2 cellular contexts compared by ENCODE assay signal in the genomic region with DNA sequence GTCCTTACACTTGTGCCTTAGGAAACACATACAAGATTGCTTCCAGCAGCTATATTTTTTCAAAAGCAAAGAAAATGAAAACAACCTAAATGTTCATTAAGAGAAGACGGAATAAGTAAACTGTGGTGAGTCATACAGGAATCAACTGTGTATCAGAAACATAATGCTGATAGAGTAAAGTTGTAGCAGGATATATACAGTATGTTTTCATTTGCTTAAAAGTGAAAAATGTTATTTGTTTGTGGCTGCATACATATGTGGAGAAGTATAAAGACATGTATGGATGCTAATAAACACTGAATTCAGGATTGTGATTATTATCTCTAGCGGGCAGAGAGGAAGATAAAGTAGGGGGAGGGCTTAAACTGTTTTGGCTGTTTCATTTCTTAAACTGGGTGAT.
A peak's percentile ranks its signal among the peaks of the same experiment; 100 is the strongest.
TF ChIP-seq lines count a peak whose summit lies in the region.

No MANE protein-coding gene starts in this region.

TF ChIP-seq in HEK293, 187 proteins besides CTCF, POLR2A, EP300 and RAD21:
- TF ChIP-seq PRDM1 (tag by site-specific recombination; IDR thresholded peaks at IDR 0.05) = 0 out of 2 replicates have a peak, but pooled peaks have one; percentile 23
- TF ChIP-seq, protein P1, sequence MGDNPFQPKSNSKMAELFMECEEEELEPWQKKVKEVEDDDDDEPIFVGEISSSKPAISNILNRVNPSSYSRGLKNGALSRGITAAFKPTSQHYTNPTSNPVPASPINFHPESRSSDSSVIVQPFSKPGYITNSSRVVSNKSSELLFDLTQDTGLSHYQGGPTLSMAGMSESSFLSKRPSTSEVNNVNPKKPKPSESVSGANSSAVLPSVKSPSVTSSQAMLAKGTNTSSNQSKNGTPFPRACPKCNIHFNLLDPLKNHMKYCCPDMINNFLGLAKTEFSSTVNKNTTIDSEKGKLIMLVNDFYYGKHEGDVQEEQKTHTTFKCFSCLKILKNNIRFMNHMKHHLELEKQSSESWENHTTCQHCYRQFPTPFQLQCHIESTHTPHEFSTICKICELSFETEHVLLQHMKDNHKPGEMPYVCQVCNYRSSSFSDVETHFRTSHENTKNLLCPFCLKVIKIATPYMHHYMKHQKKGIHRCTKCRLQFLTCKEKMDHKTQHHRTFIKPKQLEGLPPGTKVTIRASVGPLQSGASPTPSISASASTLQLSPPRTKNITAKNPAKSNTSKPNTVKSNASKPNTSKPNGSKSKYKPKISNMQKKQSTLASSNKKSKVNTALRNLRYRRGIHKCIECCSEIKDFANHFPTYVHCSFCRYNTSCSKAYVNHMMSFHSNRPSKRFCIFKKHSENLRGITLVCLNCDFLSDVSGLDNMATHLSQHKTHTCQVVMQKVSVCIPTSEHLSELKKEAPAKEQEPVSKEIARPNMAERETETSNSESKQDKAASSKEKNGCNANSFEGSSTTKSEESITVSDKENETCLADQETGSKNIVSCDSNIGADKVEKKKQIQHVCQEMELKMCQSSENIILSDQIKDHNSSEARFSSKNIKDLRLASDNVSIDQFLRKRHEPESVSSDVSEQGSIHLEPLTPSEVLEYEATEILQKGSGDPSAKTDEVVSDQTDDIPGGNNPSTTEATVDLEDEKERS (tag by site-specific recombination; IDR thresholded peaks at IDR 0.05) = no peak

TF ChIP-seq in K562, 482 proteins besides CTCF, POLR2A, EP300 and RAD21 (continues in another document):
- TF ChIP-seq IRF2 (CRISPR knock-in tag; IDR thresholded peaks at IDR 0.05) (no peak), NR2C1 (IDR thresholded peaks at IDR 0.05) (no peak), NR2C1 (tag; IDR thresholded peaks at IDR 0.05) (no peak), PHB2 (IDR thresholded peaks at IDR 0.05; ENCODE audit: low read depth) (no peak), ZNF77 (CRISPR knock-in tag; IDR thresholded peaks at IDR 0.05) (no peak), FOXP1 (CRISPR knock-in tag; IDR thresholded peaks at IDR 0.05) (no peak), CCAR2 (IDR thresholded peaks at IDR 0.05; ENCODE audit: low read depth, low read length) (no peak), MTF1 (CRISPR knock-in tag; IDR thresholded peaks at IDR 0.05; ENCODE audit: borderline replicate concordance) (no peak), SMC3 (conservative IDR thresholded peaks at IDR 0.05; ENCODE audit: insufficient read depth, low read depth, low read length) (no peak), STAT5A (IDR thresholded peaks at IDR 0.05; ENCODE audit: borderline replicate concordance, low read length) (no peak), ZNF764 (CRISPR knock-in tag; IDR thresholded peaks at IDR 0.05; ENCODE audit: low read depth) (no peak), ELF4 (CRISPR knock-in tag; IDR thresholded peaks at IDR 0.05) (no peak), ARID2 (IDR thresholded peaks at IDR 0.05) (no peak), SMARCE1 (IDR thresholded peaks at IDR 0.05) (peak; percentile 48; the same call in 1 of the 2 replicates), L3MBTL2 (IDR thresholded peaks at IDR 0.05) (no peak), DPF2 (IDR thresholded peaks at IDR 0.05) (peak; percentile 77), ETV5 (CRISPR knock-in tag; IDR thresholded peaks at IDR 0.05; ENCODE audit: low read depth) (no peak), POLR2AphosphoS5 (IDR thresholded peaks at IDR 0.05; ENCODE audit: control insufficient read depth, insufficient read depth, low read depth, low read length) (no peak), YBX1 (IDR thresholded peaks at IDR 0.05) (no peak), ZNF830 (CRISPR knock-in tag; IDR thresholded peaks at IDR 0.05) (no peak), FOXK2 (conservative IDR thresholded peaks at IDR 0.05 in 1 of 2, IDR thresholded peaks at IDR 0.05 in 1 of 2; ENCODE audit: low read depth in 2 of 2) (no peak), ZNF347 (CRISPR knock-in tag; IDR thresholded peaks at IDR 0.05; ENCODE audit: low read depth) (no peak), MCM3 (IDR thresholded peaks at IDR 0.05) (no peak), TARDBP (IDR thresholded peaks at IDR 0.05) (no peak), ARID1B (IDR thresholded peaks at IDR 0.05) (peak; percentile 54; the same call in 1 of the 2 replicates), ZNF140 (CRISPR knock-in tag; IDR thresholded peaks at IDR 0.05) (no peak)
- TF ChIP-seq, protein P2, sequence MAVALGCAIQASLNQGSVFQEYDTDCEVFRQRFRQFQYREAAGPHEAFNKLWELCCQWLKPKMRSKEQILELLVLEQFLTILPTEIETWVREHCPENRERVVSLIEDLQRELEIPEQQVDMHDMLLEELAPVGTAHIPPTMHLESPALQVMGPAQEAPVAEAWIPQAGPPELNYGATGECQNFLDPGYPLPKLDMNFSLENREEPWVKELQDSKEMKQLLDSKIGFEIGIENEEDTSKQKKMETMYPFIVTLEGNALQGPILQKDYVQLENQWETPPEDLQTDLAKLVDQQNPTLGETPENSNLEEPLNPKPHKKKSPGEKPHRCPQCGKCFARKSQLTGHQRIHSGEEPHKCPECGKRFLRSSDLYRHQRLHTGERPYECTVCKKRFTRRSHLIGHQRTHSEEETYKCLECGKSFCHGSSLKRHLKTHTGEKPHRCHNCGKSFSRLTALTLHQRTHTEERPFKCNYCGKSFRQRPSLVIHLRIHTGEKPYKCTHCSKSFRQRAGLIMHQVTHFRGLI (CRISPR knock-in tag; IDR thresholded peaks at IDR 0.05) = no peak
- TF ChIP-seq, protein P3, sequence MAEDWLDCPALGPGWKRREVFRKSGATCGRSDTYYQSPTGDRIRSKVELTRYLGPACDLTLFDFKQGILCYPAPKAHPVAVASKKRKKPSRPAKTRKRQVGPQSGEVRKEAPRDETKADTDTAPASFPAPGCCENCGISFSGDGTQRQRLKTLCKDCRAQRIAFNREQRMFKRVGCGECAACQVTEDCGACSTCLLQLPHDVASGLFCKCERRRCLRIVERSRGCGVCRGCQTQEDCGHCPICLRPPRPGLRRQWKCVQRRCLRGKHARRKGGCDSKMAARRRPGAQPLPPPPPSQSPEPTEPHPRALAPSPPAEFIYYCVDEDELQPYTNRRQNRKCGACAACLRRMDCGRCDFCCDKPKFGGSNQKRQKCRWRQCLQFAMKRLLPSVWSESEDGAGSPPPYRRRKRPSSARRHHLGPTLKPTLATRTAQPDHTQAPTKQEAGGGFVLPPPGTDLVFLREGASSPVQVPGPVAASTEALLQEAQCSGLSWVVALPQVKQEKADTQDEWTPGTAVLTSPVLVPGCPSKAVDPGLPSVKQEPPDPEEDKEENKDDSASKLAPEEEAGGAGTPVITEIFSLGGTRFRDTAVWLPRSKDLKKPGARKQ (CRISPR knock-in tag; IDR thresholded peaks at IDR 0.05) = no peak
- TF ChIP-seq, protein P4, sequence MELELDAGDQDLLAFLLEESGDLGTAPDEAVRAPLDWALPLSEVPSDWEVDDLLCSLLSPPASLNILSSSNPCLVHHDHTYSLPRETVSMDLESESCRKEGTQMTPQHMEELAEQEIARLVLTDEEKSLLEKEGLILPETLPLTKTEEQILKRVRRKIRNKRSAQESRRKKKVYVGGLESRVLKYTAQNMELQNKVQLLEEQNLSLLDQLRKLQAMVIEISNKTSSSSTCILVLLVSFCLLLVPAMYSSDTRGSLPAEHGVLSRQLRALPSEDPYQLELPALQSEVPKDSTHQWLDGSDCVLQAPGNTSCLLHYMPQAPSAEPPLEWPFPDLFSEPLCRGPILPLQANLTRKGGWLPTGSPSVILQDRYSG (tag; conservative IDR thresholded peaks at IDR 0.05; ENCODE audit: low read depth) = no peak
- TF ChIP-seq, protein P5, sequence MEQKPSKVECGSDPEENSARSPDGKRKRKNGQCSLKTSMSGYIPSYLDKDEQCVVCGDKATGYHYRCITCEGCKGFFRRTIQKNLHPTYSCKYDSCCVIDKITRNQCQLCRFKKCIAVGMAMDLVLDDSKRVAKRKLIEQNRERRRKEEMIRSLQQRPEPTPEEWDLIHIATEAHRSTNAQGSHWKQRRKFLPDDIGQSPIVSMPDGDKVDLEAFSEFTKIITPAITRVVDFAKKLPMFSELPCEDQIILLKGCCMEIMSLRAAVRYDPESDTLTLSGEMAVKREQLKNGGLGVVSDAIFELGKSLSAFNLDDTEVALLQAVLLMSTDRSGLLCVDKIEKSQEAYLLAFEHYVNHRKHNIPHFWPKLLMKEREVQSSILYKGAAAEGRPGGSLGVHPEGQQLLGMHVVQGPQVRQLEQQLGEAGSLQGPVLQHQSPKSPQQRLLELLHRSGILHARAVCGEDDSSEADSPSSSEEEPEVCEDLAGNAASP (IDR thresholded peaks at IDR 0.05) = no peak
- TF ChIP-seq, protein P6, sequence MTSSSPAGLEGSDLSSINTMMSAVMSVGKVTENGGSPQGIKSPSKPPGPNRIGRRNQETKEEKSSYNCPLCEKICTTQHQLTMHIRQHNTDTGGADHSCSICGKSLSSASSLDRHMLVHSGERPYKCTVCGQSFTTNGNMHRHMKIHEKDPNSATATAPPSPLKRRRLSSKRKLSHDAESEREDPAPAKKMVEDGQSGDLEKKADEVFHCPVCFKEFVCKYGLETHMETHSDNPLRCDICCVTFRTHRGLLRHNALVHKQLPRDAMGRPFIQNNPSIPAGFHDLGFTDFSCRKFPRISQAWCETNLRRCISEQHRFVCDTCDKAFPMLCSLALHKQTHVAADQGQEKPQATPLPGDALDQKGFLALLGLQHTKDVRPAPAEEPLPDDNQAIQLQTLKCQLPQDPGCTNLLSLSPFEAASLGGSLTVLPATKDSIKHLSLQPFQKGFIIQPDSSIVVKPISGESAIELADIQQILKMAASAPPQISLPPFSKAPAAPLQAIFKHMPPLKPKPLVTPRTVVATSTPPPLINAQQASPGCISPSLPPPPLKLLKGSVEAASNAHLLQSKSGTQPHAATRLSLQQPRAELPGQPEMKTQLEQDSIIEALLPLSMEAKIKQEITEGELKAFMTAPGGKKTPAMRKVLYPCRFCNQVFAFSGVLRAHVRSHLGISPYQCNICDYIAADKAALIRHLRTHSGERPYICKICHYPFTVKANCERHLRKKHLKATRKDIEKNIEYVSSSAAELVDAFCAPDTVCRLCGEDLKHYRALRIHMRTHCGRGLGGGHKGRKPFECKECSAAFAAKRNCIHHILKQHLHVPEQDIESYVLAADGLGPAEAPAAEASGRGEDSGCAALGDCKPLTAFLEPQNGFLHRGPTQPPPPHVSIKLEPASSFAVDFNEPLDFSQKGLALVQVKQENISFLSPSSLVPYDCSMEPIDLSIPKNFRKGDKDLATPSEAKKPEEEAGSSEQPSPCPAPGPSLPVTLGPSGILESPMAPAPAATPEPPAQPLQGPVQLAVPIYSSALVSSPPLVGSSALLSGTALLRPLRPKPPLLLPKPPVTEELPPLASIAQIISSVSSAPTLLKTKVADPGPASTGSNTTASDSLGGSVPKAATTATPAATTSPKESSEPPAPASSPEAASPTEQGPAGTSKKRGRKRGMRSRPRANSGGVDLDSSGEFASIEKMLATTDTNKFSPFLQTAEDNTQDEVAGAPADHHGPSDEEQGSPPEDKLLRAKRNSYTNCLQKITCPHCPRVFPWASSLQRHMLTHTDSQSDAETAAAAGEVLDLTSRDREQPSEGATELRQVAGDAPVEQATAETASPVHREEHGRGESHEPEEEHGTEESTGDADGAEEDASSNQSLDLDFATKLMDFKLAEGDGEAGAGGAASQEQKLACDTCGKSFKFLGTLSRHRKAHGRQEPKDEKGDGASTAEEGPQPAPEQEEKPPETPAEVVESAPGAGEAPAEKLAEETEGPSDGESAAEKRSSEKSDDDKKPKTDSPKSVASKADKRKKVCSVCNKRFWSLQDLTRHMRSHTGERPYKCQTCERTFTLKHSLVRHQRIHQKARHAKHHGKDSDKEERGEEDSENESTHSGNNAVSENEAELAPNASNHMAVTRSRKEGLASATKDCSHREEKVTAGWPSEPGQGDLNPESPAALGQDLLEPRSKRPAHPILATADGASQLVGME (CRISPR knock-in tag; IDR thresholded peaks at IDR 0.05) = no peak
- TF ChIP-seq, protein P7, sequence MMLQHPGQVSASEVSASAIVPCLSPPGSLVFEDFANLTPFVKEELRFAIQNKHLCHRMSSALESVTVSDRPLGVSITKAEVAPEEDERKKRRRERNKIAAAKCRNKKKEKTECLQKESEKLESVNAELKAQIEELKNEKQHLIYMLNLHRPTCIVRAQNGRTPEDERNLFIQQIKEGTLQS (IDR thresholded peaks at IDR 0.05) = peak; percentile 78
- TF ChIP-seq, protein P7 (CRISPR knock-in tag; conservative IDR thresholded peaks at IDR 0.05) = no peak
- TF ChIP-seq, protein P8, sequence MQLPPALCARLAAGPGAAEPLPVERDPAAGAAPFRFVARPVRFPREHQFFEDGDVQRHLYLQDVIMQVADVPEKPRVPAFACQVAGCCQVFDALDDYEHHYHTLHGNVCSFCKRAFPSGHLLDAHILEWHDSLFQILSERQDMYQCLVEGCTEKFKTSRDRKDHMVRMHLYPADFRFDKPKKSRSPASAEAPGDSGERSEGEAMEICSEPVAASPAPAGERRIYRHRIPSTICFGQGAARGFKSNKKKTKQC (CRISPR knock-in tag; IDR thresholded peaks at IDR 0.05) = no peak
- TF ChIP-seq, protein P9, sequence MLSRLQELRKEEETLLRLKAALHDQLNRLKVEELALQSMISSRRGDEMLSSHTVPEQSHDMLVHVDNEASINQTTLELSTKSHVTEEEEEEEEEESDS (CRISPR knock-in tag; IDR thresholded peaks at IDR 0.05) = no peak
- TF ChIP-seq, protein P10, sequence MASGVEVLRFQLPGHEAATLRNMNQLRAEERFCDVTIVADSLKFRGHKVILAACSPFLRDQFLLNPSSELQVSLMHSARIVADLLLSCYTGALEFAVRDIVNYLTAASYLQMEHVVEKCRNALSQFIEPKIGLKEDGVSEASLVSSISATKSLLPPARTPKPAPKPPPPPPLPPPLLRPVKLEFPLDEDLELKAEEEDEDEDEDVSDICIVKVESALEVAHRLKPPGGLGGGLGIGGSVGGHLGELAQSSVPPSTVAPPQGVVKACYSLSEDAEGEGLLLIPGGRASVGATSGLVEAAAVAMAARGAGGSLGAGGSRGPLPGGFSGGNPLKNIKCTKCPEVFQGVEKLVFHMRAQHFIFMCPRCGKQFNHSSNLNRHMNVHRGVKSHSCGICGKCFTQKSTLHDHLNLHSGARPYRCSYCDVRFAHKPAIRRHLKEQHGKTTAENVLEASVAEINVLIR (CRISPR knock-in tag; IDR thresholded peaks at IDR 0.05) = no peak
- TF ChIP-seq, protein P11, sequence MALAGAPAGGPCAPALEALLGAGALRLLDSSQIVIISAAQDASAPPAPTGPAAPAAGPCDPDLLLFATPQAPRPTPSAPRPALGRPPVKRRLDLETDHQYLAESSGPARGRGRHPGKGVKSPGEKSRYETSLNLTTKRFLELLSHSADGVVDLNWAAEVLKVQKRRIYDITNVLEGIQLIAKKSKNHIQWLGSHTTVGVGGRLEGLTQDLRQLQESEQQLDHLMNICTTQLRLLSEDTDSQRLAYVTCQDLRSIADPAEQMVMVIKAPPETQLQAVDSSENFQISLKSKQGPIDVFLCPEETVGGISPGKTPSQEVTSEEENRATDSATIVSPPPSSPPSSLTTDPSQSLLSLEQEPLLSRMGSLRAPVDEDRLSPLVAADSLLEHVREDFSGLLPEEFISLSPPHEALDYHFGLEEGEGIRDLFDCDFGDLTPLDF (CRISPR knock-in tag; IDR thresholded peaks at IDR 0.05) = no peak
